Comparison of ENCODE assay signal across 8 cellular contexts in genomic region chr2:101697794-101698418, GRCh38. TPM values are rescaled to one million over a fixed set of nuclear protein-coding genes. Genes with fewer than 3 reads are reported as not detected.
DNase-seq lines count a peak whose midpoint lies in the region; ATAC-seq and TF ChIP-seq lines count a peak whose summit lies in the region.

No MANE protein-coding gene starts in this region.

- no peaks in the 10 kb centered on the region for H3K9me3 ChIP-seq in esophagus (ENCODE audit: control insufficient read depth in 2 of 2, insufficient read depth in 1 of 2, low read depth in 1 of 2, low read length in 1 of 2)
- no peaks in the 10 kb centered on the region for H3K9me3 ChIP-seq in neutrophil

- H3K4me1 ChIP-seq in esophagus (ENCODE audit: control insufficient read depth in 2 of 2, insufficient read depth in 2 of 2, low read length in 1 of 2) (no peaks in the 10 kb centered on the region), neutrophil (ENCODE audit: control insufficient read depth in 1 of 2, insufficient read depth in 1 of 2, low read depth in 1 of 2, low read length in 1 of 2) (peaks cover 66 to 68% of the 10 kb centered on the region in 2 experiments)

- TF ChIP-seq CTCF in neutrophil (IDR thresholded peaks at IDR 0.05): no peak

- DNase-seq in activated CD4-positive, CD25-positive, alpha-beta regulatory T cell (lab: John Stamatoyannopoulos, UW): no peak
- DNase-seq in UCSD-AML1 (lab: John Stamatoyannopoulos, UW; ENCODE audit: unreplicated experiment) (peak; percentile 34), RKO (ENCODE audit: low spot score) (no peak)

- H3K36me3 ChIP-seq in esophagus (ENCODE audit: control insufficient read depth in 2 of 2, insufficient read depth in 2 of 2, low read length in 1 of 2): no peaks in the 10 kb centered on the region
- H3K36me3 ChIP-seq in neutrophil: peaks cover 12% of the 10 kb centered on the region

- peak overlapping the region; percentile 91 for H3K27ac ChIP-seq in esophagus (ENCODE audit: low read depth in 2 of 2, low read length in 1 of 2)
- peak overlapping the region; percentile 89 for H3K27ac ChIP-seq in neutrophil

- 0% methylated on average over 67 to 92 of the region's 92 CpGs for WGBS in esophagus, 2 donors

- H3K27me3 ChIP-seq in esophagus (ENCODE audit: control insufficient read depth in 1 of 2, insufficient read depth in 2 of 2, low read length in 2 of 2): no peaks in the 10 kb centered on the region
- H3K27me3 ChIP-seq in neutrophil: peaks cover 23% of the 10 kb centered on the region

- peak; percentile 18 to 29 for ATAC-seq in activated CD4-positive, CD25-positive, alpha-beta regulatory T cell treated with anti-CD3 and anti-CD28 coated beads, Interleukin-2, amount 50 U/mL, for 24 hours
- peak; percentile 58 for ATAC-seq in HG02885 (IDR thresholded peaks at IDR 0.05; ENCODE audit: poor library complexity, unreplicated experiment)
- no peak for ATAC-seq in GM21619 (IDR thresholded peaks at IDR 0.05; ENCODE audit: unreplicated experiment)

- peak overlapping the region; percentile 67 to 90 for H3K4me3 ChIP-seq in esophagus (ENCODE audit: low read depth in 1 of 2, low read length in 2 of 2)
- H3K4me3 ChIP-seq in neutrophil (ENCODE audit: low read depth in 1 of 2, low read length in 1 of 2): peak overlapping the region; percentile 69 to 100

RNA-seq across cellular contexts. Expression of gene MAP4K4, which starts 0.4 kb away (rescaled TPM):
- 10 to 100 TPM; 19.6 to 24.1 TPM for polyA plus RNA-seq in esophagus
